ENCODE assay signal across 20 cellular contexts in the genomic region with DNA sequence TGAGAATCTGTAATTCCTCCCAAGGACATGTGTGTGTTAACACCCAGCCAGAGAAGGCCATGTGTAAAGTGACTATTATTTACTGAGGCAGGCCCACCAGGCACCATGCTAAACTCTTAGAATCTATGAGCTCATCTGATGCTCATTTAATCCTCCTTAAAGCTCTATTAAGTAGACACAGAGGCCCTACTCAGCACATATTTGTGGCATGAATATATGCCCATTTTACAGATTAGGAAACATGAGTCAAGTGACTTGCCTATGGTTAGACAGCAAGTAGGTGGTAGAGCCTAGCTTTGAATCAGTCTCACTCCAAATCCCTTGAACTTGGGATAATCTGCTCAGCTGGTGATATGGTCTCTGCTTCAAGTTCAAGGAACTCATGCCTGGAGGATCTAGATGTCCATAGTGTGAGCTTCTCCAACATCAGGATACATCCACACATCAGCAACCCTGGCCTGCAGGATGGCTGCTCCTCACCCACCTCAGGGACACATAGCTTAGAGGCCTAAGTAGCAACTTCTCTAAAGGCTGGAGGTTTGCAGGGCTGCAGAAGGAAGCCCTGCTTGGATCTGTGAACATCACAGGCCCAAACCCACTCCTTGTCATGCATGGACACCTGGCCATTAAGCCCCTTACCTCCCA.
"Had no signal": no experiment of that assay in that cellular context is flagged by ENCODE, and none has a peak within 500 bp of the region (broad histone marks: within the 10 kb centered on the region; RNA-seq: fewer than 3 reads in every experiment).

No MANE protein-coding gene starts in this region.

- H3K36me3 ChIP-seq: esophagus squamous epithelium, gastroesophageal sphincter, left ventricle myocardium inferior, lower lobe of right lung, neutrophil, right atrium auricular region, stomach, upper lobe of left lung, uterus had no signal

- H3K36me3 Mint-ChIP-seq: naive B cell had no signal

- ATAC-seq: gastroesophageal sphincter had no signal

- H3K4me3 Mint-ChIP-seq: naive B cell had no signal

- H3K9me3 Mint-ChIP-seq: naive B cell had no signal

- H3K4me3 ChIP-seq: esophagus squamous epithelium, gastroesophageal sphincter, left ventricle myocardium inferior, lower lobe of right lung, right atrium auricular region, stomach, upper lobe of left lung, uterus had no signal

- H3K27ac ChIP-seq: epithelial cell of prostate, esophagus squamous epithelium, gastroesophageal sphincter, left ventricle myocardium inferior, lower lobe of right lung, neutrophil, right atrium auricular region, stomach, upper lobe of left lung, uterus had no signal

- H3K9me3 ChIP-seq: esophagus squamous epithelium, gastroesophageal sphincter, left ventricle myocardium inferior, lower lobe of right lung, neutrophil, right atrium auricular region, stomach, upper lobe of left lung, uterus had no signal

- H3K27me3 ChIP-seq: right atrium auricular region, upper lobe of left lung, uterus had no signal

- H3K4me1 ChIP-seq: esophagus squamous epithelium, gastroesophageal sphincter, left ventricle myocardium inferior, lower lobe of right lung, right atrium auricular region, stomach, upper lobe of left lung, uterus had no signal

- DNase-seq: effector memory CD4-positive, alpha-beta T cell; esophagus squamous epithelium; foreskin fibroblast; glutamatergic neuron; left ventricle myocardium inferior; lower lobe of right lung; mesenchymal stem cell; naive B cell; posterior cingulate gyrus; small intestine; stimulated activated CD4-positive, alpha-beta T cell treated with anti-CD3 and anti-CD28 coated beads, Interleukin-12 subunit alpha, Interleukin-12 subunit beta, amount 100 ng/mL, for 4 hours; stimulated activated naive CD4-positive, alpha-beta T cell; stomach; uterus had no signal

- FAIRE-seq: endometrium, small intestine had no signal
